In the genomic region with DNA sequence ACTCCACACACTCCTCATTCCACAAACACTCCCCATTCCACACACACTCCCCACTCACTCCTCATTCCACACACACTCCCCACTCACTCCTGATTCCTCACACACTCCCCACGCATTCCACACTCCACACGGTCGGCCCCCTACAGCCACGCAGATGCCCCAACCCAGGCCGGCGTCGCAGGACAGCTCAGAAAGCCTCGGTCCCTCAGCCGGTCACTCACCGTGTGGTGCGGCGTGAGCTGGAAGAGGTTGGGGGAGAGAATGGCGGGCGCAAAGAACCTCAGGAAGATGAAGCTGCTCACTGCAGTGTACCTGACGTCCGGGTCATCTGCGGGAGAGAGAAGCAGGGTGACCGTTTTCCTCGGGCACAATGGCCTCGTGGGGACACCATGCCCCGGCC, we compare ENCODE assay signal across 20 cellular contexts. TPM values are rescaled to one million over a fixed set of nuclear protein-coding genes. Genes with fewer than 3 reads are reported as not detected.
DNase-seq lines count a peak whose midpoint lies in the region; ATAC-seq, FAIRE-seq and TF ChIP-seq lines count a peak whose summit lies in the region.
"Had no signal": no experiment of that assay in that cellular context is flagged by ENCODE, and none has a peak within 500 bp of the region (broad histone marks: within the 10 kb centered on the region; RNA-seq: fewer than 3 reads in every experiment).

No MANE protein-coding gene starts in this region.

- H4K91ac ChIP-seq in IMR-90 (ENCODE audit: insufficient read depth, low read depth, low read length) = no peak overlapping the region

- FAIRE-seq in GM12878 (lab: Jason Lieb, UNC) = no peak
- FAIRE-seq: D721Med, GM19239, H1 had no signal

- intact Hi-C loops in heart left ventricle (cut with DNase I) = no loop called here
- intact Hi-C loops in left ventricle myocardium inferior (cut with micrococcal nuclease) = no loop called here
- intact Hi-C loops in IMR-90 (cut with micrococcal nuclease) = no loop called here
- intact Hi-C loops in GM12878 (cut with micrococcal nuclease; ENCODE audit: unreplicated experiment) = no loop called here
- intact Hi-C loops in right cardiac atrium (cut with DNase I) = no loop called here

- TF ChIP-seq RAD21 in IMR-90 (IDR thresholded peaks at IDR 0.05; ENCODE audit: low read length) = no peak
- TF ChIP-seq RAD21 in GM12878 (IDR thresholded peaks at IDR 0.05; ENCODE audit: insufficient read depth, low read depth, low read length) = no peak

- RAD21 ChIA-PET in GM12878 (lab: Charles Lee; ENCODE audit: unreplicated experiment) = no interaction called here

- POLR2A ChIA-PET in IMR-90 (lab: Charles Lee; ENCODE audit: unreplicated experiment) = no interaction called here
- POLR2A ChIA-PET in GM12878 (lab: Charles Lee) = no interaction called here

- H3K4me2 ChIP-seq in IMR-90 (ENCODE audit: low read depth, low read length) = no peak overlapping the region
- H3K4me2 ChIP-seq in GM12878 (ENCODE audit: control insufficient read depth, insufficient read depth) = no peak overlapping the region

- H3K4me1 ChIP-seq in heart left ventricle = peaks cover 0 to 7% (median 0%) of the 10 kb centered on the region in 12 donors
- no peaks in the 10 kb centered on the region for H3K4me1 ChIP-seq in left ventricle myocardium inferior
- H3K4me1 ChIP-seq in IMR-90 (ENCODE audit: control insufficient read depth, insufficient read depth, low read length) = no peaks in the 10 kb centered on the region
- H3K4me1 ChIP-seq in GM12878 (ENCODE audit: control insufficient read depth, insufficient read depth, low read length) = no peaks in the 10 kb centered on the region
- no peaks in the 10 kb centered on the region for H3K4me1 ChIP-seq in right cardiac atrium (ENCODE audit: control insufficient read depth, insufficient read depth, low read length)
- H3K4me1 ChIP-seq: BE2C, Caco-2, HAP-1 had no signal

- no peak overlapping the region for H2BK120ac ChIP-seq in IMR-90 (ENCODE audit: low read depth, low read length)

- 94 to 97% (median 96%) methylated on average over 21 of the region's 21 CpGs for WGBS in heart left ventricle, 4 donors
- WGBS in IMR-90 (ENCODE audit: extremely low coverage in 2 of 2, insufficient read length in 1 of 2), 2 experiments = 92 to 100% methylated on average over 2 to 12 of the region's 21 CpGs
- WGBS in GM12878 (ENCODE audit: insufficient coverage, insufficient replicate concordance, low lambda C conversion rate, missing lambda C conversion rate) = 91% methylated on average over 19 of the region's 21 CpGs
- 94% methylated on average over 21 of the region's 21 CpGs for WGBS in right cardiac atrium

- TF ChIP-seq EP300 in GM12878 (IDR thresholded peaks at IDR 0.05; ENCODE audit: borderline replicate concordance in 1 of 2, control insufficient read depth in 1 of 2, low read depth in 2 of 2, low read length in 2 of 2) = no peak

- H3K27me3 ChIP-seq in heart left ventricle (no peaks in the 10 kb centered on the region), left ventricle myocardium inferior (ENCODE audit: low read depth) (no peaks in the 10 kb centered on the region), IMR-90 (ENCODE audit: control insufficient read depth, insufficient read depth, low read length) (no peaks in the 10 kb centered on the region), GM12878 (replicated peaks in 1 of 2; ENCODE audit: control insufficient read depth in 2 of 2, insufficient read depth in 2 of 2, low read length in 1 of 2) (no peaks in the 10 kb centered on the region), right cardiac atrium (ENCODE audit: control insufficient read depth, insufficient read depth) (no peaks in the 10 kb centered on the region)
- H3K27me3 ChIP-seq: BE2C had no signal

- H3K56ac ChIP-seq in IMR-90 (ENCODE audit: extremely low read depth, insufficient read depth, low read length) = no peak overlapping the region

- peaks cover 5% of the 10 kb centered on the region for H3K9me1 ChIP-seq in IMR-90 (ENCODE audit: insufficient read depth, low read length)

- TF ChIP-seq POLR2A in heart left ventricle (IDR thresholded peaks at IDR 0.05) (no peak), IMR-90 (IDR thresholded peaks at IDR 0.05; ENCODE audit: low read depth, low read length) (no peak), GM12878 (IDR thresholded peaks at IDR 0.05; ENCODE audit: low read depth, low read length) (peak; percentile 16; the same call in 1 of the 2 replicates)

- TF ChIP-seq CTCF in heart left ventricle (IDR thresholded peaks at IDR 0.05) (no peak), left ventricle myocardium inferior (IDR thresholded peaks at IDR 0.05; ENCODE audit: borderline replicate concordance) (no peak), IMR-90 (conservative IDR thresholded peaks at IDR 0.05; ENCODE audit: low read depth, low read length) (no peak), GM12878 (IDR thresholded peaks at IDR 0.05 in 2 of 3, conservative IDR thresholded peaks at IDR 0.05 in 1 of 3; ENCODE audit: control insufficient read depth in 2 of 3, extremely low read depth in 1 of 3, insufficient read depth in 1 of 3, low read depth in 3 of 3, low read length in 3 of 3) (no peak)

- H2BK20ac ChIP-seq in IMR-90 (ENCODE audit: low read depth, low read length) = no peak overlapping the region

- no peak overlapping the region for H3K18ac ChIP-seq in IMR-90 (ENCODE audit: low read depth, low read length)

- no peak overlapping the region for H3K4ac ChIP-seq in IMR-90 (ENCODE audit: low read depth, low read length)

- peak overlapping the region; percentile 43 for H2AFZ ChIP-seq in IMR-90 (replicated peaks; ENCODE audit: low read length, poor library complexity)
- H2AFZ ChIP-seq in GM12878 (ENCODE audit: control insufficient read depth, low read depth, low read length) = no peak overlapping the region

- ATAC-seq in heart left ventricle = no peak
- no peak for ATAC-seq in IMR-90 (ENCODE audit: low read depth)
- ATAC-seq in GM12878 = no peak
- no peak for ATAC-seq in right cardiac atrium
- no peak for ATAC-seq in HG03520 (IDR thresholded peaks at IDR 0.05; ENCODE audit: unreplicated experiment)

- H3K9ac ChIP-seq in IMR-90 (ENCODE audit: low read depth, low read length) = no peak overlapping the region
- no peak overlapping the region for H3K9ac ChIP-seq in GM12878 (ENCODE audit: control insufficient read depth, insufficient read depth, low read length)

- no peak overlapping the region for H4K8ac ChIP-seq in IMR-90 (ENCODE audit: low read depth in 2 of 2, low read length in 2 of 2)

- no peaks in the 10 kb centered on the region for H3K79me2 ChIP-seq in GM12878 (ENCODE audit: control insufficient read depth, insufficient read depth, low read length)

- H2AK9ac ChIP-seq in IMR-90 (replicated peaks; ENCODE audit: low read depth, low read length, poor library complexity) = peak overlapping the region; percentile 15

- in situ Hi-C loops in IMR-90 (cut with MboI; ENCODE audit: low sequenced_read_pairs) (no loop called here), GM12878 (cut with MboI) (loop anchor here (5.0 kb wide), 1 partner anchor 41 kb away; a partner anchor contains a TSS)

- H2BK15ac ChIP-seq in IMR-90 (ENCODE audit: low read depth, low read length) = no peak overlapping the region

- H3K27ac ChIP-seq in heart left ventricle (no peak overlapping the region), left ventricle myocardium inferior (replicated peaks) (no peak overlapping the region), IMR-90 (ENCODE audit: insufficient read depth, low read length) (no peak overlapping the region), GM12878 (ENCODE audit: control insufficient read depth, insufficient read depth) (no peak overlapping the region), right cardiac atrium (ENCODE audit: low read length) (no peak overlapping the region)

- SMC1A ChIA-PET in GM12878 (lab: Charles Lee; ENCODE audit: uncharacterized antibody, unreplicated experiment) = no interaction called here

- BruUV-seq in IMR-90 (replicated peaks; lab: Mats Ljungman, UMichigan) (no TSS peak), GM12878 (replicated peaks; lab: Mats Ljungman, UMichigan) (no TSS peak)

- H3K9me3 ChIP-seq in heart left ventricle (no peaks in the 10 kb centered on the region), left ventricle myocardium inferior (replicated peaks) (no peaks in the 10 kb centered on the region), IMR-90 (ENCODE audit: control insufficient read depth, insufficient read depth, low read length) (no peaks in the 10 kb centered on the region), GM12878 (replicated peaks; ENCODE audit: control insufficient read depth, insufficient read depth, low read length) (no peaks in the 10 kb centered on the region), right cardiac atrium (ENCODE audit: control insufficient read depth, low read length) (no peaks in the 10 kb centered on the region)
- H3K9me3 ChIP-seq: BE2C, Caco-2, HAP-1 had no signal

- peaks cover 12% of the 10 kb centered on the region for H4K20me1 ChIP-seq in IMR-90 (ENCODE audit: insufficient read depth, low read length)
- no peaks in the 10 kb centered on the region for H4K20me1 ChIP-seq in GM12878 (ENCODE audit: control insufficient read depth, insufficient read depth)

- H3K79me1 ChIP-seq in IMR-90 (ENCODE audit: low read depth in 1 of 2, low read length in 2 of 2) = peaks cover 24 to 56% of the 10 kb centered on the region in 2 experiments

- peaks cover 0 to 80% (median 49%) of the 10 kb centered on the region in 9 donors for H3K36me3 ChIP-seq in heart left ventricle
- H3K36me3 ChIP-seq in left ventricle myocardium inferior = peaks cover 64% of the 10 kb centered on the region
- H3K36me3 ChIP-seq in IMR-90 (ENCODE audit: control insufficient read depth, insufficient read depth, low read length) = peaks cover 74% of the 10 kb centered on the region
- peaks cover 0 to 7% of the 10 kb centered on the region in 2 experiments; a peak in 3 of 4 replicates for H3K36me3 ChIP-seq in GM12878 (ENCODE audit: control insufficient read depth in 2 of 2, insufficient read depth in 2 of 2, low read length in 1 of 2)
- H3K36me3 ChIP-seq: HAP-1 had no signal

- H2AK5ac ChIP-seq in IMR-90 (ENCODE audit: low read depth, low read length) = no peak overlapping the region

- H3K14ac ChIP-seq in IMR-90 (replicated peaks; ENCODE audit: low read depth, low read length) = no peak overlapping the region

- H2BK5ac ChIP-seq in IMR-90 (ENCODE audit: low read depth, low read length, poor library complexity, severe bottlenecking) = no peak overlapping the region

- dilution Hi-C loops in IMR-90 (cut with HindIII; ENCODE audit: low sequenced_read_pairs, unreplicated experiment) = no loop called here

- no peak overlapping the region for H4K5ac ChIP-seq in IMR-90 (ENCODE audit: low read depth, low read length)

- H3K4me3 ChIP-seq in heart left ventricle (no peak overlapping the region), left ventricle myocardium inferior (no peak overlapping the region), IMR-90 (ENCODE audit: insufficient read depth, low read depth, low read length) (no peak overlapping the region), GM12878 (no peak overlapping the region), right cardiac atrium (ENCODE audit: low read length) (no peak overlapping the region)
- H3K4me3 ChIP-seq: HAP-1 had no signal

- CTCF ChIA-PET in IMR-90 (lab: Yijun Ruan, JAX) = no interaction called here
- CTCF ChIA-PET in GM12878 (lab: Yijun Ruan, JAX) = no interaction called here

- DNase-seq in heart left ventricle (peak in 3 of 5 donors; percentile 17 to 41 (median 19)), left ventricle myocardium inferior (no peak), IMR-90 (no peak), GM12878 (ENCODE audit: low read depth, low spot score) (no peak), right cardiac atrium (peak; percentile 8 to 57 (median 31)), COR-L47 (lab: John Stamatoyannopoulos, UW) (no peak), UCSD-AML1 (lab: John Stamatoyannopoulos, UW; ENCODE audit: unreplicated experiment) (no peak)
- DNase-seq: BE2C; C1 segment of cervical spinal cord; Caco-2; CD4-positive, CD25-positive, alpha-beta regulatory T cell; CD8-positive, alpha-beta memory T cell; GDM1; KBM-7 had no signal

- no peak overlapping the region for H3K23ac ChIP-seq in IMR-90 (ENCODE audit: low read depth, low read length)

RNA-seq across cellular contexts. Expression of a gene that starts 39.0 kb away (rescaled TPM):
- total RNA-seq in heart left ventricle (1 to 10 TPM in 1 of 9 donors, under 1 TPM in 7, not detected in 1; 0.07 to 3.1 (median 0.43) TPM), left ventricle myocardium inferior (0.33 TPM), IMR-90 (2012; rRNA removed) (under 0.01 TPM in 2 replicates), GM12878 (2014; rRNA removed) (not detected in 2 replicates), GM12878 (2014; rRNA removed; fragmentation: Illumina TruSeq; extraction: Trizol) (not detected in 2 replicates), GM12878 (2021) (0.08 and 0.18 TPM in 2 replicates), right cardiac atrium (under 1 TPM; 0.21 to 0.76 (median 0.38) TPM)
- polyA plus RNA-seq in heart left ventricle (under 1 TPM; 0.15 to 0.18 TPM), IMR-90 (2012; rRNA removed) (2.1 and 2.5 TPM in 2 replicates), GM12878 (2011; rRNA removed) (0.04 TPM in 1 of 2 replicates, not detected in the other), GM12878 (2014; fragmentation: Illumina TruSeq; extraction: Trizol) (0.13 TPM in 1 of 2 replicates, not detected in the other), GM12878 (2014; fragmentation: Nextera tagmentation; extraction: Ambion mirVana) (not detected), GM12878 (2014; rRNA removed) (0.01 and 0.18 TPM in 2 replicates), GM12878 (2016; fragmentation: Nextera tagmentation; extraction: Ambion mirVana) (not detected), right cardiac atrium (0.20 TPM)
- 1.7 and 1.8 TPM in 2 replicates for polyA plus RNA-seq in IMR-90 (2012; cell fraction: cytosol; rRNA removed)
- polyA plus RNA-seq in IMR-90 (2012; cell fraction: nucleus; rRNA removed; ENCODE audit: low replicate concordance) = 8.9 and 10.0 TPM in 2 replicates
- 0.20 and 0.21 TPM in 2 replicates for total RNA-seq in GM12878 (2013; cell fraction: nucleolus; rRNA removed)
- polyA plus RNA-seq in GM12878 (2011; ENCODE audit: low read depth) = not detected
- 0.03 and 0.06 TPM in 2 replicates for polyA plus RNA-seq in GM12878 (2011; cell fraction: cytosol; rRNA removed)
- 0.55 and 0.61 TPM in 2 replicates for polyA plus RNA-seq in GM12878 (2011; cell fraction: nucleus; rRNA removed)
- 0.03 and 0.07 TPM in 2 replicates for polyA plus RNA-seq in GM12878 (2012)
- polyA minus RNA-seq in GM12878 (2011; rRNA and poly(A)+ RNA removed) = 0.31 and 0.37 TPM in 2 replicates
- not detected in 2 replicates for polyA minus RNA-seq in GM12878 (2011; cell fraction: cytosol; rRNA and poly(A)+ RNA removed)
- polyA minus RNA-seq in GM12878 (2011; cell fraction: nucleus; rRNA and poly(A)+ RNA removed) = 0.24 and 0.48 TPM in 2 replicates
- total RNA-seq: Caco-2, Daoy had no signal

Comparison
In these comparisons a context has a peak if more than half of its experiments do, and no peak if none do; other contexts are left out.
1. DNase-seq: peak in heart left ventricle (3 of 5) and right cardiac atrium (3 of 3); none in left ventricle myocardium inferior (single experiment), IMR-90 (single experiment), GM12878 (single experiment), COR-L47 (single experiment) and UCSD-AML1 (single experiment).